9 cellular contexts compared by ENCODE assay signal in the genomic region with DNA sequence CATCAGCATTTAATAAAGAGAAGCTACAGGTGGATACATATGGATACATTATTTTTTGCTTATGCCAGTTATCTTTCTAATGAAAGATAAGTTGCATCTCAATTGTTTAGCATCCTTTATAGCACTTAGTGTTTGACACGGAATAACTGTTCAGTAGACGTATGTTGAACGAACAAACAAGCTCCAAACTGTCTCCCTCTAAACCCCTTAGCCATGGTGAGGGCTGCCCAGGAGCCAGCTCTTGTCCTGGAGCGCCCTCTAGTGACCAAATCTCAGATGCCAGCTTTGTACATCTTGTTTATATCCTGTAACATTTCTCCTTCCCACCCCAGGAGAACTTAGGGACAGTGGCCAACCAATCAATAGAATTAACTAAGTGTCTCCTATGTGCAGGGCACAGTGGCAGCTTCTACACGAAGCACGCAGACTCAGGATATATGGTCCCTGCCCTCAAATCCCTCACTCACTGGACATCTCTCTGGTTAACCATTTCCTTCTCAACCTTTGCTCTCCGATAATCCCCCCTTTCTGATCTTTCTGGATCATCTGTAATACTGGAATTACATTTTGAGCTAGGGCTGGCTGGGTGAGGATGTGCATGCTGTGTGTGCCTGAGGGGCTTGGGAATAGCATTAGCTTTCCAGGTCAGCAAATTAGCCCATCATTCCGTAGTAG. TPM values are rescaled to one million over a fixed set of nuclear protein-coding genes. Genes with fewer than 3 reads are reported as not detected.
A peak's percentile ranks its signal among the peaks of the same experiment; 100 is the strongest.
DNase-seq lines count a peak whose midpoint lies in the region; ATAC-seq and TF ChIP-seq lines count a peak whose summit lies in the region.
"Had no signal": no experiment of that assay in that cellular context is flagged by ENCODE, and none has a peak within 500 bp of the region (broad histone marks: within the 10 kb centered on the region; RNA-seq: fewer than 3 reads in every experiment).

No MANE protein-coding gene starts in this region.

- CTCF ChIA-PET in SK-N-SH (lab: Yijun Ruan, JAX): interaction anchor here (0.5 to 9.3 kb wide), 118 partner anchors 8 to 856 kb away, joined by 3 to 162 read pairs (median 5); a partner anchor contains a TSS
- CTCF ChIA-PET in activated naive CD4-positive, alpha-beta T cell treated with anti-CD3 and anti-CD28 coated beads for 36 hours (lab: Charles Lee): interaction anchor here (0.6 to 4.6 kb wide), 81 partner anchors 9 to 1134 kb away, joined by 3 to 76 read pairs (median 5); a partner anchor contains a TSS

- TF ChIP-seq CTCF in SK-N-SH (IDR thresholded peaks at IDR 0.05): peak; percentile 97
- peak; percentile 90 for TF ChIP-seq CTCF in psoas muscle (IDR thresholded peaks at IDR 0.05)
- peak; percentile 76 to 79 (median 77) for TF ChIP-seq CTCF in vagina (IDR thresholded peaks at IDR 0.05)

- DNase-seq in activated gamma-delta T cell treated with Interleukin-2 at 50 U/mL for 16 hours (peak; percentile 76), activated gamma-delta T cell (lab: John Stamatoyannopoulos, UW) (no peak), NCI-H1105 treated with DMSO at 0.1 percent for 48 hours (lab: John Stamatoyannopoulos, UW) (peak; percentile 72), SK-N-SH (peak; percentile 86), head of caudate nucleus (peak in 41 of 42 donors; percentile 60 to 94 (median 84)), psoas muscle (peak; percentile 70 to 79), vagina (ENCODE audit: extremely low spot score in 2 of 2) (no peak)
- DNase-seq in activated naive CD4-positive, alpha-beta T cell treated with anti-CD3 and anti-CD28 coated beads for 36 hours: peak; percentile 91

- H3K4me1 Mint-ChIP-seq in activated naive CD4-positive, alpha-beta T cell treated with anti-CD3 and anti-CD28 coated beads for 36 hours (ENCODE audit: low read depth): no peaks in the 10 kb centered on the region

- H3K27me3 Mint-ChIP-seq in activated naive CD4-positive, alpha-beta T cell treated with anti-CD3 and anti-CD28 coated beads for 36 hours (ENCODE audit: low read depth): no peaks in the 10 kb centered on the region

- H3K9me2 ChIP-seq in SK-N-SH: no peaks in the 10 kb centered on the region

- no peaks in the 10 kb centered on the region for H4K20me1 ChIP-seq in SK-N-SH (ENCODE audit: insufficient read depth)
- H4K20me1 ChIP-seq: BLaER1 had no signal

- H3K9me3 ChIP-seq in SK-N-SH (no peaks in the 10 kb centered on the region), psoas muscle (no peaks in the 10 kb centered on the region), vagina (no peaks in the 10 kb centered on the region)
- H3K9me3 ChIP-seq: BLaER1 had no signal

- H3K36me3 ChIP-seq in SK-N-SH (replicated peaks in 1 of 2; ENCODE audit: control insufficient read depth in 1 of 2, insufficient read depth in 2 of 2, low read length in 1 of 2) (no peaks in the 10 kb centered on the region), psoas muscle (ENCODE audit: insufficient read depth in 1 of 2, low read depth in 1 of 2) (no peaks in the 10 kb centered on the region), vagina (no peaks in the 10 kb centered on the region)
- H3K36me3 ChIP-seq: BLaER1 had no signal

- TF ChIP-seq EP300 in SK-N-SH (IDR thresholded peaks at IDR 0.05; ENCODE audit: borderline replicate concordance in 1 of 2, low read depth in 1 of 2, low read length in 1 of 2): no peak

- TF ChIP-seq POLR2A in vagina (IDR thresholded peaks at IDR 0.05): no peak

- H3K36me3 Mint-ChIP-seq in activated naive CD4-positive, alpha-beta T cell treated with anti-CD3 and anti-CD28 coated beads for 36 hours (ENCODE audit: low read depth): no peaks in the 10 kb centered on the region

- H3K9me3 Mint-ChIP-seq in activated naive CD4-positive, alpha-beta T cell treated with anti-CD3 and anti-CD28 coated beads for 36 hours: no peaks in the 10 kb centered on the region

- POLR2A ChIA-PET in SK-N-SH (lab: Yijun Ruan, JAX): interaction anchor here (0.9 to 1.4 kb wide), 2 partner anchors 8 to 87 kb away, joined by 3 read pairs; no protein-coding TSS in a partner anchor

- H3K4me3 ChIP-seq in SK-N-SH (ENCODE audit: low read depth in 2 of 2, low read length in 1 of 2) (no peak overlapping the region; a peak in 1 of 4 replicates), psoas muscle (no peak overlapping the region), vagina (no peak overlapping the region)
- H3K4me3 ChIP-seq: BLaER1 had no signal

- H3K4me1 ChIP-seq in SK-N-SH (ENCODE audit: control insufficient read depth in 1 of 2, insufficient read depth in 2 of 2, low read depth in 1 of 2, low read length in 1 of 2) (no peaks in the 10 kb centered on the region), psoas muscle (no peaks in the 10 kb centered on the region), vagina (no peaks in the 10 kb centered on the region)

- intact Hi-C loops in activated naive CD4-positive, alpha-beta T cell treated with anti-CD3 and anti-CD28 coated beads for 36 hours (cut with micrococcal nuclease): loop anchor here (1.0 to 5.0 kb wide), 7 partner anchors 33 to 299 kb away; no protein-coding TSS in a partner anchor
- intact Hi-C loops in head of caudate nucleus (cut with DNase I): no loop called here
- intact Hi-C loops in psoas muscle (cut with DNase I): loop anchor here in 1 of 2 donors (10.0 kb wide), 2 partner anchors 81 to 291 kb away; no protein-coding TSS in a partner anchor
- intact Hi-C loops in vagina (cut with DNase I): no loop called here

- no peaks in the 10 kb centered on the region for H3F3A ChIP-seq in SK-N-SH (replicated peaks; ENCODE audit: insufficient read depth)

- H2AFZ ChIP-seq in SK-N-SH (ENCODE audit: low read depth): no peak overlapping the region

- H3K27ac ChIP-seq in SK-N-SH (ENCODE audit: low read depth in 2 of 2, low read length in 1 of 2) (no peak overlapping the region), psoas muscle (no peak overlapping the region), vagina (no peak overlapping the region)
- H3K27ac ChIP-seq: BLaER1 had no signal

- no peaks in the 10 kb centered on the region for H3K79me2 ChIP-seq in SK-N-SH (ENCODE audit: insufficient read depth)

- peak; percentile 78 to 95 (median 87) for ATAC-seq in psoas muscle

- no peak overlapping the region for H3K4me3 Mint-ChIP-seq in activated naive CD4-positive, alpha-beta T cell treated with anti-CD3 and anti-CD28 coated beads for 36 hours

- H3K9ac ChIP-seq in SK-N-SH: no peak overlapping the region
- H3K9ac ChIP-seq: BLaER1 had no signal

- no peak overlapping the region for H3K4me2 ChIP-seq in SK-N-SH
- H3K4me2 ChIP-seq: BLaER1 had no signal

- H3K27me3 ChIP-seq in SK-N-SH (ENCODE audit: insufficient read depth) (no peaks in the 10 kb centered on the region; the same call in 1 of the 2 replicates), psoas muscle (ENCODE audit: insufficient read depth in 3 of 3, low read length in 2 of 3) (no peaks in the 10 kb centered on the region), vagina (no peaks in the 10 kb centered on the region)
- H3K27me3 ChIP-seq: BLaER1 had no signal

- peak overlapping the region; percentile 1 for H3K27ac Mint-ChIP-seq in activated naive CD4-positive, alpha-beta T cell treated with anti-CD3 and anti-CD28 coated beads for 36 hours

- 26% methylated on average over 8 of the region's 8 CpGs for WGBS in SK-N-SH (ENCODE audit: low lambda C conversion rate)
- 22 to 24% (median 22%) methylated on average over 8 of the region's 8 CpGs for WGBS in psoas muscle, 3 donors

- TF ChIP-seq RAD21 in SK-N-SH (IDR thresholded peaks at IDR 0.05; ENCODE audit: low read length): peak; percentile 97

TF ChIP-seq in SK-N-SH, 30 proteins besides CTCF, POLR2A, EP300 and RAD21 (continues in another document):
- TF ChIP-seq, protein P1, sequence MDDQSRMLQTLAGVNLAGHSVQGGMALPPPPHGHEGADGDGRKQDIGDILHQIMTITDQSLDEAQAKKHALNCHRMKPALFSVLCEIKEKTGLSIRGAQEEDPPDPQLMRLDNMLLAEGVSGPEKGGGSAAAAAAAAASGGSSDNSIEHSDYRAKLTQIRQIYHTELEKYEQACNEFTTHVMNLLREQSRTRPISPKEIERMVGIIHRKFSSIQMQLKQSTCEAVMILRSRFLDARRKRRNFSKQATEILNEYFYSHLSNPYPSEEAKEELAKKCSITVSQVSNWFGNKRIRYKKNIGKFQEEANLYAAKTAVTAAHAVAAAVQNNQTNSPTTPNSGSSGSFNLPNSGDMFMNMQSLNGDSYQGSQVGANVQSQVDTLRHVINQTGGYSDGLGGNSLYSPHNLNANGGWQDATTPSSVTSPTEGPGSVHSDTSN (IDR thresholded peaks at IDR 0.05): no peak
- TF ChIP-seq, protein P2, sequence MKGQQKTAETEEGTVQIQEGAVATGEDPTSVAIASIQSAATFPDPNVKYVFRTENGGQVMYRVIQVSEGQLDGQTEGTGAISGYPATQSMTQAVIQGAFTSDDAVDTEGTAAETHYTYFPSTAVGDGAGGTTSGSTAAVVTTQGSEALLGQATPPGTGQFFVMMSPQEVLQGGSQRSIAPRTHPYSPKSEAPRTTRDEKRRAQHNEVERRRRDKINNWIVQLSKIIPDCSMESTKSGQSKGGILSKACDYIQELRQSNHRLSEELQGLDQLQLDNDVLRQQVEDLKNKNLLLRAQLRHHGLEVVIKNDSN (IDR thresholded peaks at IDR 0.05; ENCODE audit: borderline replicate concordance, low read depth): no peak
- TF ChIP-seq CHD2 (IDR thresholded peaks at IDR 0.05; ENCODE audit: low read length, partially characterized antibody) (peak; percentile 33), SMC3 (IDR thresholded peaks at IDR 0.05; ENCODE audit: low read depth, low read length) (peak; percentile 82), RCOR1 (IDR thresholded peaks at IDR 0.05; ENCODE audit: low read length) (no peak)

RNA-seq across cellular contexts. Expression of a gene that starts 22.9 kb away (rescaled TPM):
- polyA plus RNA-seq in SK-N-SH (2012; rRNA removed) (not detected in 2 replicates), psoas muscle (not detected)
- polyA plus RNA-seq in SK-N-SH (2012; cell fraction: cytosol; rRNA removed): not detected in 2 replicates
- polyA plus RNA-seq in SK-N-SH (2012; cell fraction: nucleus; rRNA removed): not detected in 2 replicates
- not detected for total RNA-seq in activated naive CD4-positive, alpha-beta T cell treated with anti-CD3 and anti-CD28 coated beads for 36 hours
- total RNA-seq in psoas muscle (not detected), vagina (not detected)

RNA-seq across cellular contexts. Expression of a gene that starts 45.1 kb away (rescaled TPM):
- polyA plus RNA-seq in SK-N-SH (2012; rRNA removed) (not detected in 2 replicates), psoas muscle (10 to 100 TPM in 1 of 3 donors, under 1 TPM in 2; 0.23 to 15.0 (median 0.68) TPM)
- polyA plus RNA-seq in SK-N-SH (2012; cell fraction: cytosol; rRNA removed): 0.01 TPM in 1 of 2 replicates, not detected in the other
- 0.04 TPM in 1 of 2 replicates, not detected in the other for polyA plus RNA-seq in SK-N-SH (2012; cell fraction: nucleus; rRNA removed)
- not detected for total RNA-seq in activated naive CD4-positive, alpha-beta T cell treated with anti-CD3 and anti-CD28 coated beads for 36 hours
- total RNA-seq in psoas muscle (under 1 TPM in 3 of 4 donors, not detected in 1; 0.15 to 0.21 (median 0.16) TPM), vagina (7.4 TPM)

Comparison
In these comparisons a context has a peak if more than half of its experiments do, and no peak if none do; other contexts are left out.
1. DNase-seq: peak in activated gamma-delta T cell treated with Interleukin-2 at 50 U/mL for 16 hours (single experiment), NCI-H1105 treated with DMSO at 0.1 percent for 48 hours (single experiment), SK-N-SH (single experiment), activated naive CD4-positive, alpha-beta T cell treated with anti-CD3 and anti-CD28 coated beads for 36 hours (single experiment), head of caudate nucleus (41 of 42) and psoas muscle (2 of 2); none in activated gamma-delta T cell (single experiment) and vagina (0 of 2).
2. Peak in every context shown above with its lines, with median percentiles within 50 percentile points of each other: CTCF ChIP-seq.